ENCODE assay signal across 8 cellular contexts in the genomic region with DNA sequence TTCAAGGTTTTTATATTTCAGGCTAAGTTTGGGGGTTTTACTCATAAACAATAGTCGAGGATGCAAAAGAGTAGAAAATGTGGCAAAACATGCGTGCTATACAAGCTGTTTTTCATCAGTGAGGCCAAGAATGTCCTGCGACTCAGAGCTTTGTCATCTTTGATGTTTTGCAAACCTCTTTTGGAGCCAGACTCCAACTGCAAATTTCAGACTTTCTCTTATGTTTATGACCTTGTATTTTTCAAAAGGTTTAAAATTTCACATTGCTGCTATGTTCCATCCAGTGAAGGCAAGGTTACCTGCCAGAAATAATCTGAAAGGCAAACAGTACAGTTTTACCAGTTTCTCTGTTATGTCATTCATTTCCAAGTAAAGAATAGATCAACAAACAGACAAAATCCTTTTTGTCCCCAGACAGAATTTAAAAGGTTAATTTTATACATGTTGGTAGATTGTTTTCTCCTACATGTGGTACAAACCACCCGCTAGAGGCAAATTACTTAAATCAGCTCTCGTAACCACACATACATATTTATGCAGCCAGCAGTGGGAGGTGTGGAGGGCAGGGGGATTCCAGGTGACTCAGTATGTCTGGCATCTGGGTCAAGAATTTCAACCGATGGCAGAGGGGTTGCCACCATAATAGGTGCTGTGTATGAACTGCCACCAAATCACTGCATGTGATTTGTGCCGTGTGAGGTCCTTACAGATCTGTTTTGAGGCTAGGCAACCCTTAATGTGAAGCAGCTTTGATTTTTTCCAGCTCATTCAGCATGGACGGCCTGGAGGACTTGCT.
DNase-seq lines count a peak whose midpoint lies in the region; ATAC-seq and TF ChIP-seq lines count a peak whose summit lies in the region.

No MANE protein-coding gene starts in this region.

- TF ChIP-seq CTCF in RWPE1 (conservative IDR thresholded peaks at IDR 0.05; ENCODE audit: low read depth) (no peak), epithelial cell of esophagus (IDR thresholded peaks at IDR 0.05; ENCODE audit: insufficient read depth, low read depth, low read length, missing control alignments) (no peak)

- H3K4me3 ChIP-seq in epithelial cell of esophagus (ENCODE audit: low read length) = no peak overlapping the region

- CTCF ChIA-PET in RWPE1 (lab: Yijun Ruan, JAX) = interaction anchor here (0.6 kb wide), 1 partner anchor 74 kb away, joined by 4 read pairs; no protein-coding TSS in a partner anchor

- POLR2A ChIA-PET in RWPE1 (lab: Yijun Ruan, JAX; ENCODE audit: low non-redundant PET) = no interaction called here

- intact Hi-C loops in cardiac septum (cut with DNase I) = no loop called here

- peak; percentile 63 for DNase-seq in RWPE1 (ENCODE audit: low spot score)
- peak; percentile 67 for DNase-seq in epithelial cell of esophagus (ENCODE audit: low read depth)
- DNase-seq in stimulated activated CD4-positive, alpha-beta T cell treated with anti-CD3 and anti-CD28 coated beads, Interleukin-15, amount 100 ng/mL, for 48 hours (ENCODE audit: low read depth in 2 of 2) = peak; percentile 48 to 53
- no peak for DNase-seq in putamen (ENCODE audit: low spot score)
- no peak for DNase-seq in cardiac septum (ENCODE audit: low spot score)
- DNase-seq in NCI-H2081 (lab: John Stamatoyannopoulos, UW) = no peak

- H3K27ac ChIP-seq in RWPE1 = no peak overlapping the region

- ATAC-seq in GM19025 (IDR thresholded peaks at IDR 0.05; ENCODE audit: low read depth, unreplicated experiment) (peak; percentile 64), HG03039 (IDR thresholded peaks at IDR 0.05; ENCODE audit: unreplicated experiment) (no peak)

Comparison
In these comparisons a context has a peak if more than half of its experiments do, and no peak if none do; other contexts are left out.
1. DNase-seq: peak in RWPE1 (single experiment), epithelial cell of esophagus (single experiment) and stimulated activated CD4-positive, alpha-beta T cell treated with anti-CD3 and anti-CD28 coated beads, Interleukin-15, amount 100 ng/mL, for 48 hours (2 of 2); none in putamen (single experiment), cardiac septum (single experiment) and NCI-H2081 (0 of 2).